32 cellular contexts compared by ENCODE assay signal in genomic region chr20:32556312-32557184, GRCh38. TPM values are rescaled to one million over a fixed set of nuclear protein-coding genes. Genes with fewer than 3 reads are reported as not detected.
DNase-seq lines count a peak whose midpoint lies in the region; ATAC-seq lines count a peak whose summit lies in the region.
"Had no signal": no experiment of that assay in that cellular context is flagged by ENCODE, and none has a peak within 500 bp of the region (broad histone marks: within the 10 kb centered on the region; RNA-seq: fewer than 3 reads in every experiment).

No MANE protein-coding gene starts in this region.

- peak overlapping the region; percentile 8 for H3K18ac ChIP-seq in neuronal stem cell (ENCODE audit: low read length)

- H2BK120ac ChIP-seq in neuronal stem cell (ENCODE audit: low read depth, low read length) = no peak overlapping the region

- no CpG with 5 or more reads among the region's 20 CpGs for WGBS in neuronal stem cell (ENCODE audit: extremely low coverage in 2 of 2, insufficient read length in 2 of 2, insufficient replicate concordance in 1 of 2), 2 donors

- no peak overlapping the region for H2BK12ac ChIP-seq in neuronal stem cell (ENCODE audit: low read length)

- peaks cover 75% of the 10 kb centered on the region for H3K4me1 Mint-ChIP-seq in activated T-cell treated with anti-CD3 and anti-CD28 coated beads, Interleukin-2, amount 50 U/mL, for 72 hours (ENCODE audit: low read depth)
- peaks cover 68% of the 10 kb centered on the region for H3K4me1 Mint-ChIP-seq in activated T-cell treated with anti-CD3 and anti-CD28 coated beads, Interleukin-2, amount 50 U/mL, for 4 hours (ENCODE audit: low read depth)
- peaks cover 39 to 80% (median 67%) of the 10 kb centered on the region in 4 donors for H3K4me1 Mint-ChIP-seq in CD4-positive, alpha-beta memory T cell
- peaks cover 58% of the 10 kb centered on the region for H3K4me1 Mint-ChIP-seq in central memory CD8-positive, alpha-beta T cell
- H3K4me1 Mint-ChIP-seq in activated T-helper 1 cell treated with anti-CD3 and anti-CD28 coated beads, Interleukin-12 subunit alpha, Interleukin-12 subunit beta, Interleukin-2, Interleukin-4 antibody, amounts not matched to agents 30 ng/mL and 10 ng/mL and 1 ng/mL, durations not matched to agents 14 hours and 24 hours and 36 hours (ENCODE audit: low read depth) = peaks cover 32% of the 10 kb centered on the region

- H3K23ac ChIP-seq in neuronal stem cell (ENCODE audit: low read depth, low read length, poor library complexity) = no peak overlapping the region

- H3K14ac ChIP-seq in neuronal stem cell (ENCODE audit: low read length) = no peak overlapping the region

- no peak overlapping the region for H3K4me3 ChIP-seq in CD4-positive, alpha-beta memory T cell (ENCODE audit: low read length in 2 of 2)
- no peak overlapping the region for H3K4me3 ChIP-seq in neuronal stem cell (ENCODE audit: low read length in 2 of 2)
- H3K4me3 ChIP-seq: dorsolateral prefrontal cortex, esophagus squamous epithelium, heart right ventricle, SJCRH30, stomach, thyroid gland, vagina had no signal

- no peak for DNase-seq in activated T-cell treated with anti-CD3 and anti-CD28 coated beads, Interleukin-2, amount 50 U/mL, for 72 hours
- DNase-seq in activated T-cell treated with anti-CD3 and anti-CD28 coated beads, Interleukin-2, amount 50 U/mL, for 4 hours = no peak
- DNase-seq in CD4-positive, alpha-beta memory T cell = no peak
- DNase-seq in central memory CD8-positive, alpha-beta T cell (ENCODE audit: low spot score in 2 of 2) = no peak
- DNase-seq in neuronal stem cell (ENCODE audit: low spot score) (no peak), GM19238 (ENCODE audit: insufficient read length, low spot score) (no peak)
- no peak for DNase-seq in activated T-helper 1 cell treated with anti-CD3 and anti-CD28 coated beads, Interleukin-12 subunit alpha, Interleukin-12 subunit beta, Interleukin-2, Interleukin-4 antibody, amounts not matched to agents 30 ng/mL and 10 ng/mL and 1 ng/mL, durations not matched to agents 14 hours and 24 hours and 36 hours (ENCODE audit: low spot score)
- no peak for DNase-seq in activated CD4-positive, CD25-positive, alpha-beta regulatory T cell treated with anti-CD3 and anti-CD28 coated beads, Interleukin-2, amount 50 U/mL, for 72 hours
- DNase-seq: activated B cell treated with CpG ODN at 0.5 μM for 24 hours; activated CD8-positive, alpha-beta memory T cell treated with anti-CD3 and anti-CD28 coated beads, Interleukin-2, amount 50 U/mL, for 4 hours; activated effector memory CD4-positive, alpha-beta T cell treated with Interleukin-2 at 50 U/mL for 16 hours; AML-193; cerebellar nuclear complex; DMS153; dorsolateral prefrontal cortex; esophagus squamous epithelium; foreskin keratinocyte; H7; heart right ventricle; KBM-7; NCI-H1092 treated with DMSO at 0.1 percent for 48 hours; NCI-H1694 treated with DMSO at 0.1 percent for 48 hours; NCI-H510A; nephron progenitor cell; SJCRH30; small intestine; stomach; SW 1271; thyroid gland had no signal

- H3K9ac ChIP-seq in neuronal stem cell (ENCODE audit: low read depth, low read length, poor library complexity) = no peak overlapping the region
- H3K9ac ChIP-seq: parathyroid adenoma had no signal

- H4K91ac ChIP-seq in neuronal stem cell (ENCODE audit: low read depth, low read length, poor library complexity) = no peak overlapping the region

- H3K27me3 ChIP-seq in CD4-positive, alpha-beta memory T cell (ENCODE audit: insufficient read depth, low read length) = no peaks in the 10 kb centered on the region
- no peaks in the 10 kb centered on the region for H3K27me3 ChIP-seq in neuronal stem cell (ENCODE audit: control insufficient read depth in 3 of 3, insufficient read depth in 3 of 3, low read depth in 1 of 3, low read length in 3 of 3)
- H3K27me3 ChIP-seq: dorsolateral prefrontal cortex, thyroid gland, vagina had no signal

- peaks cover 0 to 1% of the 10 kb centered on the region in 2 donors for H3K9me3 Mint-ChIP-seq in activated T-cell treated with anti-CD3 and anti-CD28 coated beads, Interleukin-2, amount 50 U/mL, for 72 hours
- H3K9me3 Mint-ChIP-seq in activated T-cell treated with anti-CD3 and anti-CD28 coated beads, Interleukin-2, amount 50 U/mL, for 4 hours = no peaks in the 10 kb centered on the region
- no peaks in the 10 kb centered on the region for H3K9me3 Mint-ChIP-seq in CD4-positive, alpha-beta memory T cell
- no peaks in the 10 kb centered on the region for H3K9me3 Mint-ChIP-seq in central memory CD8-positive, alpha-beta T cell
- H3K9me3 Mint-ChIP-seq in activated T-helper 1 cell treated with anti-CD3 and anti-CD28 coated beads, Interleukin-12 subunit alpha, Interleukin-12 subunit beta, Interleukin-2, Interleukin-4 antibody, amounts not matched to agents 30 ng/mL and 10 ng/mL and 1 ng/mL, durations not matched to agents 14 hours and 24 hours and 36 hours = no peaks in the 10 kb centered on the region
- H3K9me3 Mint-ChIP-seq: activated B cell treated with CpG ODN at 0.5 μM for 24 hours, nephron progenitor cell had no signal

- peaks cover 55% of the 10 kb centered on the region for H3K4me1 ChIP-seq in CD4-positive, alpha-beta memory T cell (ENCODE audit: insufficient read depth, low read length)
- H3K4me1 ChIP-seq in neuronal stem cell (ENCODE audit: control insufficient read depth in 2 of 2, insufficient read depth in 1 of 2, low read depth in 1 of 2, low read length in 2 of 2) = peaks cover 24 to 25% of the 10 kb centered on the region in 2 donors
- H3K4me1 ChIP-seq: foreskin keratinocyte, parathyroid adenoma, thyroid gland, vagina had no signal

- H3K4me2 ChIP-seq in neuronal stem cell (ENCODE audit: insufficient read depth, low read length, poor library complexity, severe bottlenecking) = no peak overlapping the region

- H3K27ac ChIP-seq in CD4-positive, alpha-beta memory T cell (ENCODE audit: low read depth, low read length) = no peak overlapping the region
- H3K27ac ChIP-seq in neuronal stem cell (replicated peaks; ENCODE audit: low read length) = no peak overlapping the region
- H3K27ac ChIP-seq: esophagus squamous epithelium, foreskin keratinocyte, heart right ventricle, parathyroid adenoma, SJCRH30, stomach, thyroid gland, vagina had no signal

- no peaks in the 10 kb centered on the region for H3K36me3 ChIP-seq in CD4-positive, alpha-beta memory T cell (ENCODE audit: insufficient read depth, low read length)
- H3K36me3 ChIP-seq in neuronal stem cell (replicated peaks in 1 of 2; ENCODE audit: control insufficient read depth in 2 of 2, insufficient read depth in 2 of 2, low read length in 2 of 2) = no peaks in the 10 kb centered on the region
- H3K36me3 ChIP-seq: esophagus squamous epithelium, heart right ventricle, SJCRH30, stomach, thyroid gland, vagina had no signal

- H3K36me3 Mint-ChIP-seq in activated T-cell treated with anti-CD3 and anti-CD28 coated beads, Interleukin-2, amount 50 U/mL, for 72 hours (ENCODE audit: insufficient read depth in 2 of 2) = no peaks in the 10 kb centered on the region
- H3K36me3 Mint-ChIP-seq in activated T-cell treated with anti-CD3 and anti-CD28 coated beads, Interleukin-2, amount 50 U/mL, for 4 hours (ENCODE audit: insufficient read depth) = peaks cover 3% of the 10 kb centered on the region
- peaks cover 13 to 19% of the 10 kb centered on the region in 2 donors for H3K36me3 Mint-ChIP-seq in CD4-positive, alpha-beta memory T cell
- H3K36me3 Mint-ChIP-seq in central memory CD8-positive, alpha-beta T cell (ENCODE audit: insufficient read depth) = peaks cover 3% of the 10 kb centered on the region
- H3K36me3 Mint-ChIP-seq in activated T-helper 1 cell treated with anti-CD3 and anti-CD28 coated beads, Interleukin-12 subunit alpha, Interleukin-12 subunit beta, Interleukin-2, Interleukin-4 antibody, amounts not matched to agents 30 ng/mL and 10 ng/mL and 1 ng/mL, durations not matched to agents 14 hours and 24 hours and 36 hours (ENCODE audit: low read depth) = peaks cover 3% of the 10 kb centered on the region

- CTCF ChIA-PET in CD4-positive, alpha-beta memory T cell (lab: Charles Lee; ENCODE audit: partially characterized antibody) = interaction anchor here (0.8 to 5.1 kb wide), 4 partner anchors 17 to 35 kb away, joined by 3 to 22 read pairs (median 4); no protein-coding TSS in a partner anchor

- H2AK5ac ChIP-seq in neuronal stem cell (ENCODE audit: low read depth, low read length) = peak overlapping the region; percentile 1

- H2AFZ ChIP-seq in neuronal stem cell (ENCODE audit: low read length) = no peak overlapping the region
- H2AFZ ChIP-seq: parathyroid adenoma had no signal

- H3K79me1 ChIP-seq in neuronal stem cell (ENCODE audit: low read depth, low read length) = no peaks in the 10 kb centered on the region

- peak overlapping the region; percentile 11 for H3K27ac Mint-ChIP-seq in activated T-cell treated with anti-CD3 and anti-CD28 coated beads, Interleukin-2, amount 50 U/mL, for 72 hours
- H3K27ac Mint-ChIP-seq in CD4-positive, alpha-beta memory T cell = peak overlapping the region in 6 of 7 donors; percentile 57 to 91 (median 72)
- H3K27ac Mint-ChIP-seq in central memory CD8-positive, alpha-beta T cell (ENCODE audit: low read depth) = peak overlapping the region; percentile 72
- no peak overlapping the region for H3K27ac Mint-ChIP-seq in activated T-helper 1 cell treated with anti-CD3 and anti-CD28 coated beads, Interleukin-12 subunit alpha, Interleukin-12 subunit beta, Interleukin-2, Interleukin-4 antibody, amounts not matched to agents 30 ng/mL and 10 ng/mL and 1 ng/mL, durations not matched to agents 14 hours and 24 hours and 36 hours
- H3K27ac Mint-ChIP-seq: activated B cell treated with CpG ODN at 0.5 μM for 24 hours, nephron progenitor cell had no signal

- no peak overlapping the region for H3K4me3 Mint-ChIP-seq in activated T-cell treated with anti-CD3 and anti-CD28 coated beads, Interleukin-2, amount 50 U/mL, for 72 hours
- H3K4me3 Mint-ChIP-seq in activated T-cell treated with anti-CD3 and anti-CD28 coated beads, Interleukin-2, amount 50 U/mL, for 4 hours = no peak overlapping the region
- peak overlapping the region in 4 of 8 donors; percentile 3 to 55 (median 14) for H3K4me3 Mint-ChIP-seq in CD4-positive, alpha-beta memory T cell
- H3K4me3 Mint-ChIP-seq in central memory CD8-positive, alpha-beta T cell = no peak overlapping the region
- H3K4me3 Mint-ChIP-seq in activated T-helper 1 cell treated with anti-CD3 and anti-CD28 coated beads, Interleukin-12 subunit alpha, Interleukin-12 subunit beta, Interleukin-2, Interleukin-4 antibody, amounts not matched to agents 30 ng/mL and 10 ng/mL and 1 ng/mL, durations not matched to agents 14 hours and 24 hours and 36 hours = no peak overlapping the region
- H3K4me3 Mint-ChIP-seq: activated B cell treated with CpG ODN at 0.5 μM for 24 hours, brain, nephron progenitor cell had no signal

- H2BK15ac ChIP-seq in neuronal stem cell (ENCODE audit: low read length) = peak overlapping the region; percentile 29

- intact Hi-C loops in CD4-positive, alpha-beta memory T cell (cut with micrococcal nuclease) = no loop called here
- intact Hi-C loops in activated T-helper 1 cell treated with anti-CD3 and anti-CD28 coated beads, Interleukin-12 subunit alpha, Interleukin-12 subunit beta, Interleukin-2, Interleukin-4 antibody, amounts not matched to agents 30 ng/mL and 10 ng/mL and 1 ng/mL, durations not matched to agents 14 hours and 24 hours and 36 hours (cut with micrococcal nuclease) = no loop called here

- no peaks in the 10 kb centered on the region for H3K9me3 ChIP-seq in CD4-positive, alpha-beta memory T cell (ENCODE audit: control insufficient read depth in 1 of 2, low read length in 2 of 2)
- no peaks in the 10 kb centered on the region for H3K9me3 ChIP-seq in neuronal stem cell (replicated peaks in 1 of 2; ENCODE audit: control insufficient read depth in 2 of 2, insufficient read depth in 1 of 2, low read depth in 1 of 2, low read length in 2 of 2)
- H3K9me3 ChIP-seq: esophagus squamous epithelium, heart right ventricle, SJCRH30, stomach, thyroid gland, vagina had no signal

- H2BK5ac ChIP-seq in neuronal stem cell (ENCODE audit: low read length) = no peak overlapping the region

- no peak for ATAC-seq in activated T-cell treated with anti-CD3 and anti-CD28 coated beads, Interleukin-2, amount 50 U/mL, for 72 hours (replicated peaks in 1 of 2)
- ATAC-seq in activated T-cell treated with anti-CD3 and anti-CD28 coated beads, Interleukin-2, amount 50 U/mL, for 4 hours = no peak
- ATAC-seq in central memory CD8-positive, alpha-beta T cell (replicated peaks; ENCODE audit: extremely low read depth, poor library complexity, severe bottlenecking) = no peak
- ATAC-seq: foreskin keratinocyte, heart right ventricle had no signal

- no peaks in the 10 kb centered on the region for H3K27me3 Mint-ChIP-seq in activated T-cell treated with anti-CD3 and anti-CD28 coated beads, Interleukin-2, amount 50 U/mL, for 72 hours (ENCODE audit: low read depth)
- H3K27me3 Mint-ChIP-seq in activated T-cell treated with anti-CD3 and anti-CD28 coated beads, Interleukin-2, amount 50 U/mL, for 4 hours (ENCODE audit: low read depth) = no peaks in the 10 kb centered on the region
- no peaks in the 10 kb centered on the region for H3K27me3 Mint-ChIP-seq in CD4-positive, alpha-beta memory T cell
- H3K27me3 Mint-ChIP-seq in central memory CD8-positive, alpha-beta T cell = no peaks in the 10 kb centered on the region
- no peaks in the 10 kb centered on the region for H3K27me3 Mint-ChIP-seq in activated T-helper 1 cell treated with anti-CD3 and anti-CD28 coated beads, Interleukin-12 subunit alpha, Interleukin-12 subunit beta, Interleukin-2, Interleukin-4 antibody, amounts not matched to agents 30 ng/mL and 10 ng/mL and 1 ng/mL, durations not matched to agents 14 hours and 24 hours and 36 hours (ENCODE audit: insufficient read depth)

- POLR2A ChIA-PET in CD4-positive, alpha-beta memory T cell (lab: Charles Lee; ENCODE audit: partially characterized antibody) = interaction anchor here (0.8 to 2.5 kb wide), 9 partner anchors 13 to 34 kb away, joined by 3 to 9 read pairs (median 6); partner anchors contain the start of gene NOL4L

- H4K8ac ChIP-seq in neuronal stem cell (ENCODE audit: low read depth, low read length) = no peak overlapping the region

- H3K4ac ChIP-seq in neuronal stem cell (ENCODE audit: low read length) = no peak overlapping the region

RNA-seq across cellular contexts. Expression of gene NOL4L, which starts 28.6 kb away (rescaled TPM):
- total RNA-seq in activated T-cell treated with anti-CD3 and anti-CD28 coated beads, Interleukin-2, amount 50 U/mL, for 72 hours = 10 to 100 TPM; 28.2 to 30.0 TPM
- 1 to 10 TPM; 5.6 to 8.0 (median 6.3) TPM for total RNA-seq in activated T-cell treated with anti-CD3 and anti-CD28 coated beads, Interleukin-2, amount 50 U/mL, for 4 hours
- 10 to 100 TPM; 71.0 to 74.2 TPM for total RNA-seq in CD4-positive, alpha-beta memory T cell
- polyA plus RNA-seq in CD4-positive, alpha-beta memory T cell = 10 to 100 TPM in 1 of 2 donors, 1 to 10 TPM in 1; 7.0 to 23.9 TPM
- polyA plus RNA-seq in neuronal stem cell (2013, experiment 1 of 2) = 27.2 TPM
- polyA plus RNA-seq in neuronal stem cell (2013, experiment 2 of 2) = 27.3 TPM
- total RNA-seq in activated T-helper 1 cell treated with anti-CD3 and anti-CD28 coated beads, Interleukin-12 subunit alpha, Interleukin-12 subunit beta, Interleukin-2, Interleukin-4 antibody, amounts not matched to agents 30 ng/mL and 10 ng/mL and 1 ng/mL, durations not matched to agents 14 hours and 24 hours and 36 hours = 10.3 and 14.3 TPM in 2 replicates
